In genomic region chr9:37740631-37741328, GRCh38 we compare ENCODE assay signal across 33 cellular contexts.
"Had no signal": no experiment of that assay in that cellular context is flagged by ENCODE, and none has a peak within 500 bp of the region (broad histone marks: within the 10 kb centered on the region; RNA-seq: fewer than 3 reads in every experiment).

No MANE protein-coding gene starts in this region.

- ATAC-seq: activated CD4-positive, CD25-positive, alpha-beta regulatory T cell treated with anti-CD3 and anti-CD28 coated beads, Interleukin-2, amount 50 U/mL, for 24 hours; activated CD8-positive, alpha-beta T cell treated with anti-CD3 and anti-CD28 coated beads for 36 hours; activated T-cell treated with anti-CD3 and anti-CD28 coated beads, Interleukin-2, amount 50 U/mL, for 4 hours; activated T-helper 17 cell treated with anti-CD3 and anti-CD28 coated beads, Interleukin-2, amount 50 U/mL, for 72 hours; esophagus mucosa; T-cell had no signal

- H3K36me3 Mint-ChIP-seq: activated naive CD8-positive, alpha-beta T cell; T-cell had no signal

- FAIRE-seq: astrocyte, bronchial epithelial cell, frontal cortex had no signal

- H3K27ac ChIP-seq: brain microvascular endothelial cell, coronary artery, dorsolateral prefrontal cortex, WERI-Rb-1 had no signal

- H3K4me1 Mint-ChIP-seq: activated B cell treated with CpG ODN at 0.5 μM for 24 hours; activated T-helper 17 cell treated with anti-CD3 and anti-CD28 coated beads, Interleukin-2, amount 50 U/mL, for 72 hours; central memory CD8-positive, alpha-beta T cell; T-cell had no signal

- H3K9me3 Mint-ChIP-seq: activated B cell treated with CpG ODN at 0.5 μM for 24 hours; activated CD8-positive, alpha-beta T cell treated with anti-CD3 and anti-CD28 coated beads for 36 hours; activated T-cell treated with anti-CD3 and anti-CD28 coated beads, Interleukin-2, amount 50 U/mL, for 4 hours; activated T-helper 17 cell treated with anti-CD3 and anti-CD28 coated beads, Interleukin-2, amount 50 U/mL, for 72 hours; central memory CD8-positive, alpha-beta T cell; dendritic cell treated with granulocyte-macrophage colony-stimulating factor and Interleukin-4, amounts not matched to agents 40 ng/mL and 50 ng/mL, for 4 days; endodermal cell; T-cell; T-helper 1 cell treated with Interleukin-12 subunit alpha and Interleukin-12 subunit beta and Interleukin-4 antibody, amounts not matched to agents 30 μg/mL and 1 μg/mL, for 36 hours had no signal

- H3K27ac Mint-ChIP-seq: activated B cell treated with CpG ODN at 0.5 μM for 24 hours; activated CD8-positive, alpha-beta T cell treated with anti-CD3 and anti-CD28 coated beads for 36 hours; activated naive CD8-positive, alpha-beta T cell; activated T-helper 17 cell treated with anti-CD3 and anti-CD28 coated beads, Interleukin-2, amount 50 U/mL, for 72 hours; dendritic cell treated with granulocyte-macrophage colony-stimulating factor and Interleukin-4, amounts not matched to agents 40 ng/mL and 50 ng/mL, for 4 days; endodermal cell; T-cell; T-helper 1 cell treated with Interleukin-12 subunit alpha and Interleukin-12 subunit beta and Interleukin-4 antibody, amounts not matched to agents 30 μg/mL and 1 μg/mL, for 36 hours had no signal

- H3K4me3 ChIP-seq: coronary artery, dorsolateral prefrontal cortex had no signal

- H3K36me3 ChIP-seq: brain microvascular endothelial cell had no signal

- DNase-seq: activated B cell treated with CpG ODN at 0.5 μM for 24 hours; activated CD4-positive, alpha-beta T cell treated with anti-CD3 and anti-CD28 coated beads for 48 hours; activated CD4-positive, alpha-beta T cell treated with anti-CD3 and anti-CD28 coated beads, Interleukin-2, amount 50 U/mL, for 1 hour; activated CD4-positive, alpha-beta T cell treated with anti-CD3 and anti-CD28 coated beads, Interleukin-2, amount 50 U/mL, for 48 hours; activated CD8-positive, alpha-beta memory T cell treated with anti-CD3 and anti-CD28 coated beads for 24 hours; activated CD8-positive, alpha-beta T cell treated with anti-CD3 and anti-CD28 coated beads for 36 hours; activated effector memory CD4-positive, alpha-beta T cell treated with Interleukin-2 at 50 U/mL for 16 hours; activated gamma-delta T cell treated with Interleukin-2 at 50 U/mL for 16 hours; activated naive CD4-positive, alpha-beta T cell treated with anti-CD3 and anti-CD28 coated beads, Interleukin-2, amount 50 U/mL, for 16 hours; activated naive CD4-positive, alpha-beta T cell treated with Interleukin-2 at 50 U/mL for 16 hours; activated T-cell treated with anti-CD3 and anti-CD28 coated beads, Interleukin-2, amount 50 U/mL, for 4 hours; amniotic stem cell; anterior cingulate cortex; brain microvascular endothelial cell; dorsolateral prefrontal cortex; effector memory CD4-positive, alpha-beta T cell; endodermal cell; foreskin fibroblast; SW 1271; T-cell; T-helper 9 cell; WERI-Rb-1 had no signal

- H3K4me3 Mint-ChIP-seq: activated B cell treated with CpG ODN at 0.5 μM for 24 hours; activated CD8-positive, alpha-beta T cell treated with anti-CD3 and anti-CD28 coated beads for 36 hours; activated naive CD8-positive, alpha-beta T cell; activated T-cell treated with anti-CD3 and anti-CD28 coated beads, Interleukin-2, amount 50 U/mL, for 4 hours; activated T-helper 17 cell treated with anti-CD3 and anti-CD28 coated beads, Interleukin-2, amount 50 U/mL, for 72 hours; central memory CD8-positive, alpha-beta T cell; dendritic cell treated with granulocyte-macrophage colony-stimulating factor and Interleukin-4, amounts not matched to agents 40 ng/mL and 50 ng/mL, for 4 days; endodermal cell; T-cell; T-helper 1 cell treated with Interleukin-12 subunit alpha and Interleukin-12 subunit beta and Interleukin-4 antibody, amounts not matched to agents 30 μg/mL and 1 μg/mL, for 36 hours had no signal

- H3K27me3 ChIP-seq: brain microvascular endothelial cell, dorsolateral prefrontal cortex had no signal

- H3K27me3 Mint-ChIP-seq: activated CD8-positive, alpha-beta T cell treated with anti-CD3 and anti-CD28 coated beads for 36 hours; central memory CD8-positive, alpha-beta T cell; dendritic cell treated with granulocyte-macrophage colony-stimulating factor and Interleukin-4, amounts not matched to agents 40 ng/mL and 50 ng/mL, for 4 days had no signal
